In genomic region chr3:16053794-16054193, GRCh38 we compare ENCODE assay signal across 33 cellular contexts.
A peak's percentile ranks its signal among the peaks of the same experiment; 100 is the strongest.
DNase-seq lines count a peak whose midpoint lies in the region; ATAC-seq and TF ChIP-seq lines count a peak whose summit lies in the region.
"Had no signal": no experiment of that assay in that cellular context is flagged by ENCODE, and none has a peak within 500 bp of the region (broad histone marks: within the 10 kb centered on the region; RNA-seq: fewer than 3 reads in every experiment).

No MANE protein-coding gene starts in this region.

- no peak overlapping the region for H2BK120ac ChIP-seq in mesenchymal stem cell (ENCODE audit: low read depth, low read length)

- H2AFZ ChIP-seq in mesenchymal stem cell (ENCODE audit: low read depth, low read length), result no peak overlapping the region
- H2AFZ ChIP-seq: GM23338 had no signal

- POLR2A ChIA-PET in activated CD4-positive, alpha-beta T cell treated with anti-CD3 and anti-CD28 coated beads for 36 hours (lab: Charles Lee), result no interaction called here

- H2BK5ac ChIP-seq in mesenchymal stem cell (ENCODE audit: low read depth, low read length, poor library complexity, severe bottlenecking), result no peak overlapping the region

- H4K8ac ChIP-seq in mesenchymal stem cell (ENCODE audit: low read length), result no peak overlapping the region

- intact Hi-C loops in activated CD4-positive, alpha-beta T cell treated with anti-CD3 and anti-CD28 coated beads for 36 hours (cut with DNase I, micrococcal nuclease), result no loop called here
- intact Hi-C loops in ascending aorta (cut with DNase I), result no loop called here

- peaks cover 0 to 30% of the 10 kb centered on the region in 2 donors for H3K4me1 ChIP-seq in ascending aorta
- peaks cover 1% of the 10 kb centered on the region for H3K4me1 ChIP-seq in mesenchymal stem cell (ENCODE audit: control insufficient read depth, insufficient read depth, low read depth, low read length)
- peaks cover 12 to 58% of the 10 kb centered on the region in 2 donors for H3K4me1 ChIP-seq in thoracic aorta (ENCODE audit: control insufficient read depth in 1 of 2, low read depth in 2 of 2)

- H3K4me2 ChIP-seq in mesenchymal stem cell (ENCODE audit: low read length, poor library complexity, severe bottlenecking), result no peak overlapping the region
- H3K4me2 ChIP-seq: GM23338, KMS-11 had no signal

- no peak overlapping the region for H3K23ac ChIP-seq in mesenchymal stem cell (ENCODE audit: low read length in 2 of 2)

- CTCF ChIA-PET in activated CD4-positive, alpha-beta T cell treated with anti-CD3 and anti-CD28 coated beads for 36 hours (lab: Charles Lee), result no interaction called here

- no peak overlapping the region for H3K14ac ChIP-seq in mesenchymal stem cell (ENCODE audit: low read length in 2 of 2)

- no peak overlapping the region for H3K4me3 Mint-ChIP-seq in activated CD4-positive, alpha-beta T cell treated with anti-CD3 and anti-CD28 coated beads for 36 hours
- H3K4me3 Mint-ChIP-seq: activated T-cell treated with anti-CD3 and anti-CD28 coated beads, Interleukin-2, amount 50 U/mL, for 72 hours; CD4-positive, alpha-beta memory T cell; GM23338; HFFc6; natural killer cell had no signal

- no peaks in the 10 kb centered on the region for H3K36me3 Mint-ChIP-seq in activated CD4-positive, alpha-beta T cell treated with anti-CD3 and anti-CD28 coated beads for 36 hours (ENCODE audit: low read depth)
- H3K36me3 Mint-ChIP-seq: CD4-positive, alpha-beta memory T cell; natural killer cell had no signal

- no peak overlapping the region for H3K18ac ChIP-seq in mesenchymal stem cell (ENCODE audit: low read depth in 1 of 2, low read length in 2 of 2)

- H3K36me3 ChIP-seq in ascending aorta, result no peaks in the 10 kb centered on the region
- no peaks in the 10 kb centered on the region for H3K36me3 ChIP-seq in mesenchymal stem cell (ENCODE audit: control insufficient read depth in 1 of 2, insufficient read depth in 2 of 2, low read depth in 1 of 2, low read length in 2 of 2)
- no peaks in the 10 kb centered on the region for H3K36me3 ChIP-seq in thoracic aorta
- H3K36me3 ChIP-seq: heart left ventricle, spleen, WERI-Rb-1 had no signal

- no peak overlapping the region for H2BK15ac ChIP-seq in mesenchymal stem cell (ENCODE audit: low read depth, poor library complexity, severe bottlenecking)

- TF ChIP-seq CTCF in ascending aorta (IDR thresholded peaks at IDR 0.05) (no peak), thoracic aorta (IDR thresholded peaks at IDR 0.05) (no peak)

- H3K27ac ChIP-seq in ascending aorta (peak overlapping the region; percentile 86 to 90), mesenchymal stem cell (ENCODE audit: low read length, poor library complexity, severe bottlenecking) (no peak overlapping the region), thoracic aorta (peak overlapping the region; percentile 80 to 81)
- H3K27ac ChIP-seq: 22Rv1, KMS-11, spleen, WERI-Rb-1 had no signal

- no peak overlapping the region for H3K4me3 ChIP-seq in ascending aorta
- peak overlapping the region in 1 of 2 experiments; percentile 3 for H3K4me3 ChIP-seq in mesenchymal stem cell (ENCODE audit: insufficient read depth in 1 of 2, low read depth in 1 of 2, low read length in 2 of 2)
- no peak overlapping the region for H3K4me3 ChIP-seq in thoracic aorta
- H3K4me3 ChIP-seq: GM12878, GM23338, heart left ventricle, spleen had no signal

- peak overlapping the region; percentile 79 for H3K9ac ChIP-seq in mesenchymal stem cell (ENCODE audit: low read length)
- H3K9ac ChIP-seq: KMS-11 had no signal

- no peak overlapping the region for H2AK5ac ChIP-seq in mesenchymal stem cell (ENCODE audit: low read length, severe bottlenecking)

- H3K27me3 ChIP-seq in ascending aorta (no peaks in the 10 kb centered on the region), mesenchymal stem cell (ENCODE audit: control insufficient read depth in 1 of 2, insufficient read depth in 1 of 2, low read length in 2 of 2) (no peaks in the 10 kb centered on the region), thoracic aorta (replicated peaks; ENCODE audit: insufficient read depth) (no peaks in the 10 kb centered on the region)
- H3K27me3 ChIP-seq: heart left ventricle, spleen had no signal

- H3K79me1 ChIP-seq in mesenchymal stem cell (replicated peaks; ENCODE audit: low read length, poor library complexity, severe bottlenecking), result no peaks in the 10 kb centered on the region

- no peak overlapping the region for H3K27ac Mint-ChIP-seq in activated CD4-positive, alpha-beta T cell treated with anti-CD3 and anti-CD28 coated beads for 36 hours
- H3K27ac Mint-ChIP-seq: CD4-positive, alpha-beta memory T cell; GM23338; natural killer cell had no signal

- peaks cover 6% of the 10 kb centered on the region for H3K4me1 Mint-ChIP-seq in activated CD4-positive, alpha-beta T cell treated with anti-CD3 and anti-CD28 coated beads for 36 hours

- H3K27me3 Mint-ChIP-seq in activated CD4-positive, alpha-beta T cell treated with anti-CD3 and anti-CD28 coated beads for 36 hours, result no peaks in the 10 kb centered on the region

- ATAC-seq in activated CD4-positive, alpha-beta T cell treated with anti-CD3 and anti-CD28 coated beads for 36 hours, result peak; percentile 30
- ATAC-seq in thoracic aorta (ENCODE audit: insufficient number of reproducible peaks, low FRiP score, low read depth) (no peak), HG03039 (IDR thresholded peaks at IDR 0.05; ENCODE audit: unreplicated experiment) (no peak)
- ATAC-seq: GM12878, GM23338, natural killer cell, Right ventricle myocardium inferior had no signal

- no peak overlapping the region for H4K91ac ChIP-seq in mesenchymal stem cell (ENCODE audit: low read length)

- no peak overlapping the region for H2BK12ac ChIP-seq in mesenchymal stem cell (ENCODE audit: low read length in 2 of 2)

- DNase-seq in activated CD4-positive, alpha-beta T cell treated with anti-CD3 and anti-CD28 coated beads for 36 hours, result peak; percentile 10
- no peak for DNase-seq in activated CD4-positive, alpha-beta T cell treated with anti-CD3 and anti-CD28 coated beads for 1 hour
- DNase-seq in ascending aorta (ENCODE audit: low spot score in 2 of 2) (no peak), mesenchymal stem cell (no peak), thoracic aorta (ENCODE audit: low spot score) (no peak), cerebellum (ENCODE audit: low spot score) (no peak), foreskin melanocyte (no peak)
- DNase-seq: activated CD4-positive, alpha-beta T cell treated with anti-CD3 and anti-CD28 coated beads, Interleukin-2, amount 50 U/mL, for 1 hour; activated naive CD4-positive, alpha-beta T cell treated with anti-CD3 and anti-CD28 coated beads, Interleukin-2, amount 50 U/mL, for 16 hours; activated T-cell treated with anti-CD3 and anti-CD28 coated beads, Interleukin-2, amount 50 U/mL, for 72 hours; anterior cingulate cortex; caudate nucleus; CD4-positive, alpha-beta memory T cell; dermis blood vessel endothelial cell; EL; heart left ventricle; HFFc6; kidney; natural killer cell; NCI-H1694; NCI-H2171; NCI-H510A; occipital lobe; retina; spleen; T-helper 9 cell; WERI-Rb-1 had no signal

- no peak overlapping the region for H3K4ac ChIP-seq in mesenchymal stem cell (ENCODE audit: low read depth in 1 of 2, low read length in 2 of 2)

- no peaks in the 10 kb centered on the region for H3K9me3 Mint-ChIP-seq in activated CD4-positive, alpha-beta T cell treated with anti-CD3 and anti-CD28 coated beads for 36 hours (ENCODE audit: low read depth)
- H3K9me3 Mint-ChIP-seq: activated T-cell treated with anti-CD3 and anti-CD28 coated beads, Interleukin-2, amount 50 U/mL, for 72 hours; CD4-positive, alpha-beta memory T cell; GM23338; natural killer cell had no signal

- no peaks in the 10 kb centered on the region for H3K9me3 ChIP-seq in ascending aorta
- H3K9me3 ChIP-seq in mesenchymal stem cell (ENCODE audit: control insufficient read depth, low read length), result no peaks in the 10 kb centered on the region
- H3K9me3 ChIP-seq in thoracic aorta, result no peaks in the 10 kb centered on the region
- H3K9me3 ChIP-seq: heart left ventricle, spleen had no signal
